Comparison of ENCODE assay signal across 10 cellular contexts in the genomic region with DNA sequence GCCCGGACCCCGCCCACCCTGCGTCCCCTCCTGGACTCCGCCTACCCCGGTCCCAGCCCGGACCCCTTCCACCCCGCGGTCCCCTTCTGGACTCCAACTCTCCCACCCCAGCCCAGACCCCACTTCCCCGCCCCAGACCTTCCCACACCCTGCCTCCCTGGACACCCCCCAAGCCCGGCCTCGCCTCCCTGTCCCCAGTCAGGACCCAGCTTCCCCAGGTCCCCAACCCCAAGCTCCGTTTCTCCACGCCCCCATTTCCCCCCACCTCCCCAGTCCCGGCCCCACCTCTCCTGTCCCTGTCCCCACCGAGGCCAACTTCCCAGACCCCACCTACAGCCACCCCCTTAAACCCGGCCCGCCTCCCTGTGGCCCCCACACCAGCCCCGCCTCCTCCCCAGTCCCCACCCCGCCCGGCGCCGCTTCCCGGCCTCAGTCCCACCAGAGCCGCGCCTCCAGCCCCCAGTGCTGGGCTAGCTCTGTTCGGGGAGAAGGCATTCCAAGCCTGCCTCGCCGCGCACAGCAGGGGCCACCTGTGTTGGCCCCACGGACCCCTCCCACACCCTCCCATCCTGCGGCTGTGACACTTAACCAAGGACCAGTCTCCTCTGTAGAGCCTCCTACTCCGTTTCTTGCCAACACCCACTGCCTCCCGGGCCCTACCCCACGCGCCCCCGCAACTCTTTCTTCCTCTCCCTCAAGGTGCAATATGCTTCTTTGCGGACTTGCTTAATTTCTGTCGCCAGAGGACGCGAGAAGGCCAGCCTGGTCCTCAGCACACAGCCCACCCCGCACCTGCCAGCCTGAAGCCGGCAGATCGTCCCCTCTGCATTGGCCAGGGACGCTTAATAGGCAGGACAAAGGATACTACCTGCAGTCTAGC. TPM values are rescaled to one million over a fixed set of nuclear protein-coding genes. Genes with fewer than 3 reads are reported as not detected.
DNase-seq lines count a peak whose midpoint lies in the region; ATAC-seq and TF ChIP-seq lines count a peak whose summit lies in the region.
"Had no signal": no experiment of that assay in that cellular context is flagged by ENCODE, and none has a peak within 500 bp of the region (broad histone marks: within the 10 kb centered on the region; RNA-seq: fewer than 3 reads in every experiment).

No MANE protein-coding gene starts in this region.

- no peak overlapping the region for H2BK15ac ChIP-seq in mesenchymal stem cell (ENCODE audit: low read depth, poor library complexity, severe bottlenecking)

- no peaks in the 10 kb centered on the region for H3K36me3 Mint-ChIP-seq in activated naive CD4-positive, alpha-beta T cell treated with anti-CD3 and anti-CD28 coated beads for 36 hours (ENCODE audit: low read depth)
- H3K36me3 Mint-ChIP-seq in endodermal cell (ENCODE audit: low read depth), result no peaks in the 10 kb centered on the region
- H3K36me3 Mint-ChIP-seq in naive thymus-derived CD4-positive, alpha-beta T cell, result peaks cover 0 to 4% (median 0%) of the 10 kb centered on the region in 5 donors

- H3K14ac ChIP-seq in mesenchymal stem cell (ENCODE audit: low read length in 2 of 2), result no peak overlapping the region

- H3K27me3 ChIP-seq in endodermal cell (ENCODE audit: control insufficient read depth, insufficient read depth, low read length, poor library complexity, severe bottlenecking) (peaks cover 43% of the 10 kb centered on the region), upper lobe of left lung (peaks cover 0 to 8% (median 2%) of the 10 kb centered on the region in 4 donors), MG63 (peaks cover 33% of the 10 kb centered on the region), mesenchymal stem cell (ENCODE audit: control insufficient read depth in 1 of 2, insufficient read depth in 1 of 2, low read length in 2 of 2) (peaks cover 49 to 62% of the 10 kb centered on the region in 2 experiments)
- H3K27me3 ChIP-seq in naive thymus-derived CD4-positive, alpha-beta T cell (ENCODE audit: control insufficient read depth in 2 of 2, insufficient read depth in 2 of 2, low read length in 2 of 2), result peaks cover 9 to 11% of the 10 kb centered on the region in 2 donors

- H3K4me3 Mint-ChIP-seq in activated naive CD4-positive, alpha-beta T cell treated with anti-CD3 and anti-CD28 coated beads for 36 hours, result peak overlapping the region; percentile 48
- peak overlapping the region; percentile 59 for H3K4me3 Mint-ChIP-seq in endodermal cell
- peak overlapping the region; percentile 53 to 88 (median 79) for H3K4me3 Mint-ChIP-seq in naive thymus-derived CD4-positive, alpha-beta T cell

- H3K36me3 ChIP-seq in endodermal cell (ENCODE audit: control insufficient read depth, insufficient read depth, low read length) (no peaks in the 10 kb centered on the region), upper lobe of left lung (no peaks in the 10 kb centered on the region), MG63 (no peaks in the 10 kb centered on the region), mesenchymal stem cell (ENCODE audit: control insufficient read depth in 1 of 2, insufficient read depth in 2 of 2, low read depth in 1 of 2, low read length in 2 of 2) (no peaks in the 10 kb centered on the region)
- no peaks in the 10 kb centered on the region for H3K36me3 ChIP-seq in naive thymus-derived CD4-positive, alpha-beta T cell (ENCODE audit: control insufficient read depth in 2 of 3, insufficient read depth in 3 of 3, low read length in 3 of 3)
- H3K36me3 ChIP-seq: BLaER1 had no signal

- H3K9ac ChIP-seq in endodermal cell (ENCODE audit: extremely low read depth, low read length, poor library complexity, severe bottlenecking) (no peak overlapping the region), mesenchymal stem cell (ENCODE audit: low read length) (no peak overlapping the region)
- H3K9ac ChIP-seq: BLaER1 had no signal

- no peaks in the 10 kb centered on the region for H3K9me3 Mint-ChIP-seq in activated naive CD4-positive, alpha-beta T cell treated with anti-CD3 and anti-CD28 coated beads for 36 hours
- no peaks in the 10 kb centered on the region for H3K9me3 Mint-ChIP-seq in endodermal cell
- no peaks in the 10 kb centered on the region for H3K9me3 Mint-ChIP-seq in naive thymus-derived CD4-positive, alpha-beta T cell

- no peak overlapping the region for H3K27ac ChIP-seq in endodermal cell (ENCODE audit: low read depth, low read length)
- H3K27ac ChIP-seq in naive thymus-derived CD4-positive, alpha-beta T cell (ENCODE audit: low read depth, low read length), result no peak overlapping the region
- H3K27ac ChIP-seq in upper lobe of left lung, result peak overlapping the region in 1 of 4 donors; percentile 44
- no peak overlapping the region for H3K27ac ChIP-seq in mesenchymal stem cell (ENCODE audit: low read length, poor library complexity, severe bottlenecking)
- H3K27ac ChIP-seq: BLaER1 had no signal

- H3K4me3 ChIP-seq in endodermal cell (ENCODE audit: low read length) (peak overlapping the region; percentile 77), upper lobe of left lung (peak overlapping the region in 3 of 4 donors; percentile 62 to 83 (median 70)), MG63 (no peak overlapping the region), mesenchymal stem cell (ENCODE audit: insufficient read depth in 1 of 2, low read depth in 1 of 2, low read length in 2 of 2) (no peak overlapping the region)
- H3K4me3 ChIP-seq in naive thymus-derived CD4-positive, alpha-beta T cell (ENCODE audit: low read length), result no peak overlapping the region

- 3 to 11% methylated on average over 3 to 41 of the region's 44 CpGs for WGBS in endodermal cell (ENCODE audit: insufficient coverage in 1 of 2, insufficient read length in 1 of 2), 2 experiments
- WGBS in upper lobe of left lung, 2 donors, result 2 to 8% methylated on average over 18 to 21 of the region's 44 CpGs
- WGBS in mesenchymal stem cell, result 4% methylated on average over 41 of the region's 44 CpGs

- intact Hi-C loops in activated naive CD4-positive, alpha-beta T cell treated with anti-CD3 and anti-CD28 coated beads for 36 hours (cut with micrococcal nuclease), result no loop called here
- intact Hi-C loops in naive thymus-derived CD4-positive, alpha-beta T cell (cut with micrococcal nuclease), result loop anchor here in 1 of 2 donors (2.0 kb wide), 1 partner anchor 19 kb away; no protein-coding TSS in a partner anchor

- H3K27me3 Mint-ChIP-seq in activated naive CD4-positive, alpha-beta T cell treated with anti-CD3 and anti-CD28 coated beads for 36 hours (ENCODE audit: low read depth), result peaks cover 51% of the 10 kb centered on the region
- peaks cover 66% of the 10 kb centered on the region for H3K27me3 Mint-ChIP-seq in endodermal cell (ENCODE audit: insufficient read depth)
- peaks cover 53 to 77% (median 69%) of the 10 kb centered on the region in 5 donors for H3K27me3 Mint-ChIP-seq in naive thymus-derived CD4-positive, alpha-beta T cell

- POLR2A ChIA-PET in naive thymus-derived CD4-positive, alpha-beta T cell (lab: Charles Lee), result no interaction called here

- CTCF ChIA-PET in activated naive CD4-positive, alpha-beta T cell treated with anti-CD3 and anti-CD28 coated beads for 36 hours (lab: Charles Lee), result no interaction called here
- CTCF ChIA-PET in naive thymus-derived CD4-positive, alpha-beta T cell (lab: Charles Lee), result no interaction called here

- TF ChIP-seq CTCF in endodermal cell (conservative IDR thresholded peaks at IDR 0.05) (no peak), upper lobe of left lung (IDR thresholded peaks at IDR 0.05) (no peak)

- no peak overlapping the region for H2BK120ac ChIP-seq in mesenchymal stem cell (ENCODE audit: low read depth, low read length)

- no peak overlapping the region for H4K8ac ChIP-seq in mesenchymal stem cell (ENCODE audit: low read length)

- H3K4me1 ChIP-seq in endodermal cell (ENCODE audit: control insufficient read depth, insufficient read depth, low read length) (no peaks in the 10 kb centered on the region), upper lobe of left lung (peaks cover 0 to 23% (median 8%) of the 10 kb centered on the region in 4 donors), mesenchymal stem cell (ENCODE audit: control insufficient read depth, insufficient read depth, low read depth, low read length) (peaks cover 5% of the 10 kb centered on the region)
- H3K4me1 ChIP-seq in naive thymus-derived CD4-positive, alpha-beta T cell (ENCODE audit: control insufficient read depth in 2 of 2, insufficient read depth in 2 of 2, low read length in 2 of 2), result peaks cover 7 to 14% of the 10 kb centered on the region in 2 donors

- DNase-seq in activated naive CD4-positive, alpha-beta T cell treated with anti-CD3 and anti-CD28 coated beads for 36 hours, result peak; percentile 10
- no peak for DNase-seq in activated naive CD4-positive, alpha-beta T cell treated with Interleukin-2 at 50 U/mL for 16 hours
- peak; percentile 87 for DNase-seq in endodermal cell
- DNase-seq in naive thymus-derived CD4-positive, alpha-beta T cell, result peak in 2 of 9 donors; percentile 7
- peak in 1 of 2 donors; percentile 61 for DNase-seq in upper lobe of left lung
- no peak for DNase-seq in MG63
- no peak for DNase-seq in mesenchymal stem cell
- no peak for DNase-seq in Kasumi-1 (lab: John Stamatoyannopoulos, UW)
- DNase-seq: NCI-H446 treated with DMSO at 0.1 percent for 48 hours had no signal

- peak; percentile 45 for ATAC-seq in naive thymus-derived CD4-positive, alpha-beta T cell
- peak; percentile 48 to 66 for ATAC-seq in upper lobe of left lung (ENCODE audit: low FRiP score in 2 of 2)

- no peak overlapping the region for H3K4me2 ChIP-seq in mesenchymal stem cell (ENCODE audit: low read length, poor library complexity, severe bottlenecking)

- TF ChIP-seq POLR2A in upper lobe of left lung (IDR thresholded peaks at IDR 0.05), result no peak

- no peak for TF ChIP-seq EP300 in upper lobe of left lung (IDR thresholded peaks at IDR 0.05)

- no peak overlapping the region for H2AFZ ChIP-seq in mesenchymal stem cell (ENCODE audit: low read depth, low read length)

- H3K18ac ChIP-seq in mesenchymal stem cell (ENCODE audit: low read depth in 1 of 2, low read length in 2 of 2), result no peak overlapping the region

- peaks cover 8% of the 10 kb centered on the region for H3K4me1 Mint-ChIP-seq in activated naive CD4-positive, alpha-beta T cell treated with anti-CD3 and anti-CD28 coated beads for 36 hours (ENCODE audit: low read depth)
- peaks cover 18% of the 10 kb centered on the region for H3K4me1 Mint-ChIP-seq in endodermal cell
- H3K4me1 Mint-ChIP-seq in naive thymus-derived CD4-positive, alpha-beta T cell, result peaks cover 6 to 23% (median 21%) of the 10 kb centered on the region in 7 donors

- H3K79me1 ChIP-seq in mesenchymal stem cell (replicated peaks; ENCODE audit: low read length, poor library complexity, severe bottlenecking), result no peaks in the 10 kb centered on the region

- H4K91ac ChIP-seq in mesenchymal stem cell (ENCODE audit: low read length), result no peak overlapping the region

- H2AK5ac ChIP-seq in mesenchymal stem cell (ENCODE audit: low read length, severe bottlenecking), result no peak overlapping the region

- no peak overlapping the region for H3K4ac ChIP-seq in mesenchymal stem cell (ENCODE audit: low read depth in 1 of 2, low read length in 2 of 2)

- no peak overlapping the region for H2BK5ac ChIP-seq in mesenchymal stem cell (ENCODE audit: low read depth, low read length, poor library complexity, severe bottlenecking)

- H3K23ac ChIP-seq in mesenchymal stem cell (ENCODE audit: low read length in 2 of 2), result no peak overlapping the region

- H3K9me3 ChIP-seq in endodermal cell (ENCODE audit: control insufficient read depth, low read length) (no peaks in the 10 kb centered on the region), upper lobe of left lung (no peaks in the 10 kb centered on the region), MG63 (no peaks in the 10 kb centered on the region), mesenchymal stem cell (ENCODE audit: control insufficient read depth, low read length) (no peaks in the 10 kb centered on the region)
- H3K9me3 ChIP-seq in naive thymus-derived CD4-positive, alpha-beta T cell (ENCODE audit: control insufficient read depth in 2 of 3, low read length in 3 of 3), result no peaks in the 10 kb centered on the region
- H3K9me3 ChIP-seq: BLaER1 had no signal

- no peak overlapping the region for H3K27ac Mint-ChIP-seq in activated naive CD4-positive, alpha-beta T cell treated with anti-CD3 and anti-CD28 coated beads for 36 hours
- no peak overlapping the region for H3K27ac Mint-ChIP-seq in endodermal cell
- H3K27ac Mint-ChIP-seq in naive thymus-derived CD4-positive, alpha-beta T cell, result peak overlapping the region in 1 of 9 donors; percentile 60

- no peak overlapping the region for H2BK12ac ChIP-seq in mesenchymal stem cell (ENCODE audit: low read length in 2 of 2)

RNA-seq across cellular contexts. Expression of gene ITIH5, which starts 0.7 kb away (rescaled TPM):
- total RNA-seq in activated naive CD4-positive, alpha-beta T cell treated with anti-CD3 and anti-CD28 coated beads for 36 hours, result not detected
- total RNA-seq in endodermal cell (1 to 10 TPM; 2.9 to 5.3 TPM), upper lobe of left lung (10 to 100 TPM in 5 of 6 donors, 1 to 10 TPM in 1; 9.7 to 21.0 (median 11.6) TPM)
- polyA plus RNA-seq in endodermal cell (2013, experiment 1 of 2), result 1.2 TPM
- 1.5 TPM for polyA plus RNA-seq in endodermal cell (2013, experiment 2 of 2)
- total RNA-seq in naive thymus-derived CD4-positive, alpha-beta T cell, result not detected
- polyA plus RNA-seq in naive thymus-derived CD4-positive, alpha-beta T cell, result not detected
- total RNA-seq in MG63 (2014; rRNA removed; shearing (Covaris generic); ENCODE audit: low replicate concordance), result 0.44 TPM in 1 of 2 replicates, not detected in the other
- polyA plus RNA-seq in mesenchymal stem cell (2013, experiment 1 of 2), result 0.04 TPM
- 0.11 TPM for polyA plus RNA-seq in mesenchymal stem cell (2013, experiment 2 of 2)

RNA-seq across cellular contexts. Expression of gene ITIH2, which starts 35.6 kb away (rescaled TPM):
- total RNA-seq in activated naive CD4-positive, alpha-beta T cell treated with anti-CD3 and anti-CD28 coated beads for 36 hours, result not detected
- total RNA-seq in endodermal cell (not detected), upper lobe of left lung (1 to 10 TPM in 1 of 6 donors, under 1 TPM in 2, not detected in 3; 0.61 to 1.5 (median 0.61) TPM)
- polyA plus RNA-seq in endodermal cell (2013, experiment 1 of 2), result not detected
- polyA plus RNA-seq in endodermal cell (2013, experiment 2 of 2), result not detected
- not detected for total RNA-seq in naive thymus-derived CD4-positive, alpha-beta T cell
- not detected for polyA plus RNA-seq in naive thymus-derived CD4-positive, alpha-beta T cell
- not detected in 2 replicates for total RNA-seq in MG63 (2014; rRNA removed; shearing (Covaris generic); ENCODE audit: low replicate concordance)
- polyA plus RNA-seq in mesenchymal stem cell (2013, experiment 1 of 2), result not detected
- not detected for polyA plus RNA-seq in mesenchymal stem cell (2013, experiment 2 of 2)

Comparison
In these comparisons a context has a peak if more than half of its experiments do, and no peak if none do; other contexts are left out.
1. DNase-seq: peak in activated naive CD4-positive, alpha-beta T cell treated with anti-CD3 and anti-CD28 coated beads for 36 hours (single experiment) and endodermal cell (single experiment); none in activated naive CD4-positive, alpha-beta T cell treated with Interleukin-2 at 50 U/mL for 16 hours (single experiment), MG63 (single experiment), mesenchymal stem cell (single experiment) and Kasumi-1 (0 of 2).
2. H3K4me3 ChIP-seq: peak in endodermal cell (single experiment) and upper lobe of left lung (3 of 4); none in naive thymus-derived CD4-positive, alpha-beta T cell (single experiment), MG63 (single experiment) and mesenchymal stem cell (0 of 2).
3. Peak in every context shown above with its lines, with median percentiles within 50 percentile points of each other: H3K4me3 Mint-ChIP-seq.